1 cellular context compared by ENCODE assay signal in the genomic region with DNA sequence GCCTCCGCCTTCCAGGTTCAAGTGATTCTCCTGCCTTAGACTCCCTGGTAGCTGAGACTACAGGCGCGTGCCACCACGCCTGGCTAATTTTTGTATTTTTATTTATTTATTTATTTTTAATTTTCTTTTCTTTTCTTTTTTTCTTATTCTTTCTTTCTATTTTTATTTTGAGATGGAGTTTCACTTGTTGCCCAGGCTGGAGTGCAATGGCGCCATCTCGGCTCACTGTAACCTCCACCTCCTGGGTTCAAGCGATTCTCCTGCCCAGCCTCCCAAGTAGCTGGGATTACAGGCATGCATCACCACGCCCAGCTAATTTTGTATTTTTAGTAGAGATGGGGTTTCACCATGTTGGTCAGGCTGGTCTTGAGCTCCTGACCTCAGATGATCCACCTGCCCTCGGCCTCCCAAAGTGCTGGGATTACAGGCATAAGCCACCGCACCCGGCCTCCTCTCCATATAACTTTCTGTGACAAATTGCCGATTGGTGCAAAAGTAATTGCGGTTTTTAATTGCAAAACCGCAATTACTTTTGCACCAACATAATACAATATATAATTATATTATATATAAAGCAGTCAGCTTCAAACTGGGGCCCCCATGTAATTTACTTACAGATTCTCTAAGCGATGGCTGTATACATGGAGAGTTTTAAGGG.
TF ChIP-seq lines count a peak whose summit lies in the region.

No MANE protein-coding gene starts in this region.

TF ChIP-seq in GM12878, 131 proteins besides CTCF, POLR2A, EP300 and RAD21:
- TF ChIP-seq, protein P1, sequence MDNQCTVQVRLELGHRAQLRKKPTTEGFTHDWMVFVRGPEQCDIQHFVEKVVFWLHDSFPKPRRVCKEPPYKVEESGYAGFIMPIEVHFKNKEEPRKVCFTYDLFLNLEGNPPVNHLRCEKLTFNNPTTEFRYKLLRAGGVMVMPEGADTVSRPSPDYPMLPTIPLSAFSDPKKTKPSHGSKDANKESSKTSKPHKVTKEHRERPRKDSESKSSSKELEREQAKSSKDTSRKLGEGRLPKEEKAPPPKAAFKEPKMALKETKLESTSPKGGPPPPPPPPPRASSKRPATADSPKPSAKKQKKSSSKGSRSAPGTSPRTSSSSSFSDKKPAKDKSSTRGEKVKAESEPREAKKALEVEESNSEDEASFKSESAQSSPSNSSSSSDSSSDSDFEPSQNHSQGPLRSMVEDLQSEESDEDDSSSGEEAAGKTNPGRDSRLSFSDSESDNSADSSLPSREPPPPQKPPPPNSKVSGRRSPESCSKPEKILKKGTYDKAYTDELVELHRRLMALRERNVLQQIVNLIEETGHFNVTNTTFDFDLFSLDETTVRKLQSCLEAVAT (IDR thresholded peaks at IDR 0.05): 0 out of 2 replicates have a peak, but pooled peaks have one; percentile 28
